ENCODE assay signal across 13 cellular contexts in genomic region chr4:185020293-185020808, GRCh38. TPM values are rescaled to one million over a fixed set of nuclear protein-coding genes. Genes with fewer than 3 reads are reported as not detected.
DNase-seq lines count a peak whose midpoint lies in the region; ATAC-seq and TF ChIP-seq lines count a peak whose summit lies in the region.
"Had no signal": no experiment of that assay in that cellular context is flagged by ENCODE, and none has a peak within 500 bp of the region (broad histone marks: within the 10 kb centered on the region; RNA-seq: fewer than 3 reads in every experiment).

No MANE protein-coding gene starts in this region.

- no peak overlapping the region for H3K9ac ChIP-seq in endodermal cell (ENCODE audit: extremely low read depth, low read length, poor library complexity, severe bottlenecking)
- no peak overlapping the region for H3K9ac ChIP-seq in neuronal stem cell (ENCODE audit: low read depth, low read length, poor library complexity)

- H3K79me1 ChIP-seq in neuronal stem cell (ENCODE audit: low read depth, low read length) = no peaks in the 10 kb centered on the region

- H3K36me3 Mint-ChIP-seq in endodermal cell (ENCODE audit: low read depth) = no peaks in the 10 kb centered on the region
- no peaks in the 10 kb centered on the region for H3K36me3 Mint-ChIP-seq in activated T-cell treated with anti-CD3 and anti-CD28 coated beads, Interleukin-2, amount 50 U/mL, for 72 hours (ENCODE audit: insufficient read depth in 2 of 2)

- H3K18ac ChIP-seq in neuronal stem cell (ENCODE audit: low read length) = peak overlapping the region; percentile 86

- no peak overlapping the region for H2BK12ac ChIP-seq in neuronal stem cell (ENCODE audit: low read length)

- no peak overlapping the region for H2AFZ ChIP-seq in neuronal stem cell (ENCODE audit: low read length)

- peak overlapping the region; percentile 41 for H3K4me3 Mint-ChIP-seq in endodermal cell
- peak overlapping the region in 1 of 2 donors; percentile 42 for H3K4me3 Mint-ChIP-seq in activated T-cell treated with anti-CD3 and anti-CD28 coated beads, Interleukin-2, amount 50 U/mL, for 72 hours
- H3K4me3 Mint-ChIP-seq: HFFc6 had no signal

- H3K4me1 ChIP-seq in endodermal cell (ENCODE audit: control insufficient read depth, insufficient read depth, low read length) (peaks cover 10% of the 10 kb centered on the region), neuronal stem cell (ENCODE audit: control insufficient read depth in 2 of 2, insufficient read depth in 1 of 2, low read depth in 1 of 2, low read length in 2 of 2) (peaks cover 4 to 21% of the 10 kb centered on the region in 2 donors)

- no peak for TF ChIP-seq CTCF in endodermal cell (conservative IDR thresholded peaks at IDR 0.05)

- H3K36me3 ChIP-seq in endodermal cell (ENCODE audit: control insufficient read depth, insufficient read depth, low read length) (no peaks in the 10 kb centered on the region), neuronal stem cell (replicated peaks in 1 of 2; ENCODE audit: control insufficient read depth in 2 of 2, insufficient read depth in 2 of 2, low read length in 2 of 2) (no peaks in the 10 kb centered on the region)
- H3K36me3 ChIP-seq: neutrophil had no signal

- H4K8ac ChIP-seq in neuronal stem cell (ENCODE audit: low read depth, low read length) = no peak overlapping the region

- H3K4me2 ChIP-seq in neuronal stem cell (ENCODE audit: insufficient read depth, low read length, poor library complexity, severe bottlenecking) = peak overlapping the region; percentile 54

- H3K14ac ChIP-seq in neuronal stem cell (ENCODE audit: low read length) = no peak overlapping the region

- no peak overlapping the region for H2BK5ac ChIP-seq in neuronal stem cell (ENCODE audit: low read length)

- H2AK5ac ChIP-seq in neuronal stem cell (ENCODE audit: low read depth, low read length) = peak overlapping the region; percentile 19

- H3K9me3 ChIP-seq in endodermal cell (ENCODE audit: control insufficient read depth, low read length) = no peaks in the 10 kb centered on the region
- no peaks in the 10 kb centered on the region for H3K9me3 ChIP-seq in neuronal stem cell (replicated peaks in 1 of 2; ENCODE audit: control insufficient read depth in 2 of 2, insufficient read depth in 1 of 2, low read depth in 1 of 2, low read length in 2 of 2)
- H3K9me3 ChIP-seq: neutrophil had no signal

- ATAC-seq in GM19324 (IDR thresholded peaks at IDR 0.05; ENCODE audit: low FRiP score, unreplicated experiment) = no peak
- ATAC-seq in activated T-cell treated with anti-CD3 and anti-CD28 coated beads, Interleukin-2, amount 50 U/mL, for 72 hours (replicated peaks in 1 of 2) = no peak

- peak overlapping the region; percentile 56 for H3K4me3 ChIP-seq in endodermal cell (ENCODE audit: low read length)
- H3K4me3 ChIP-seq in neuronal stem cell (ENCODE audit: low read length in 2 of 2) = no peak overlapping the region

- H3K27me3 ChIP-seq in endodermal cell (ENCODE audit: control insufficient read depth, insufficient read depth, low read length, poor library complexity, severe bottlenecking) (peaks cover 100% of the 10 kb centered on the region), neuronal stem cell (ENCODE audit: control insufficient read depth in 3 of 3, insufficient read depth in 3 of 3, low read depth in 1 of 3, low read length in 3 of 3) (peaks cover 43 to 100% (median 70%) of the 10 kb centered on the region in 3 experiments)

- no peak overlapping the region for H2BK15ac ChIP-seq in neuronal stem cell (ENCODE audit: low read length)

- H3K4ac ChIP-seq in neuronal stem cell (ENCODE audit: low read length) = no peak overlapping the region

- H3K27ac ChIP-seq in endodermal cell (ENCODE audit: low read depth, low read length) (no peak overlapping the region), neuronal stem cell (replicated peaks; ENCODE audit: low read length) (no peak overlapping the region)
- H3K27ac ChIP-seq: neutrophil had no signal

- peak overlapping the region; percentile 90 for H3K23ac ChIP-seq in neuronal stem cell (ENCODE audit: low read depth, low read length, poor library complexity)

- WGBS in endodermal cell (ENCODE audit: insufficient coverage in 1 of 2, insufficient read length in 1 of 2), 2 experiments = 0 to 1% methylated on average over 23 to 47 of the region's 48 CpGs
- WGBS in neuronal stem cell (ENCODE audit: extremely low coverage in 2 of 2, insufficient read length in 2 of 2, insufficient replicate concordance in 1 of 2), 2 donors = no CpG with 5 or more reads among the region's 48 CpGs

- H3K27ac Mint-ChIP-seq in endodermal cell = no peak overlapping the region
- H3K27ac Mint-ChIP-seq in activated T-cell treated with anti-CD3 and anti-CD28 coated beads, Interleukin-2, amount 50 U/mL, for 72 hours = no peak overlapping the region
- H3K27ac Mint-ChIP-seq: HFFc6 had no signal

- H2BK120ac ChIP-seq in neuronal stem cell (ENCODE audit: low read depth, low read length) = no peak overlapping the region

- H4K91ac ChIP-seq in neuronal stem cell (ENCODE audit: low read depth, low read length, poor library complexity) = no peak overlapping the region

- peaks cover 42% of the 10 kb centered on the region for H3K4me1 Mint-ChIP-seq in endodermal cell
- H3K4me1 Mint-ChIP-seq in activated T-cell treated with anti-CD3 and anti-CD28 coated beads, Interleukin-2, amount 50 U/mL, for 72 hours (ENCODE audit: low read depth) = peaks cover 4% of the 10 kb centered on the region

- no peaks in the 10 kb centered on the region for H3K9me3 Mint-ChIP-seq in endodermal cell
- no peaks in the 10 kb centered on the region for H3K9me3 Mint-ChIP-seq in activated T-cell treated with anti-CD3 and anti-CD28 coated beads, Interleukin-2, amount 50 U/mL, for 72 hours
- H3K9me3 Mint-ChIP-seq: HFFc6 had no signal

- H3K27me3 Mint-ChIP-seq in endodermal cell (ENCODE audit: insufficient read depth) = peaks cover 100% of the 10 kb centered on the region
- H3K27me3 Mint-ChIP-seq in activated T-cell treated with anti-CD3 and anti-CD28 coated beads, Interleukin-2, amount 50 U/mL, for 72 hours (ENCODE audit: low read depth) = peaks cover 74% of the 10 kb centered on the region

- DNase-seq in Daoy (ENCODE audit: low read depth) = peak; percentile 16
- peak; percentile 9 for DNase-seq in NCI-H1105 (lab: John Stamatoyannopoulos, UW)
- peak; percentile 83 for DNase-seq in endodermal cell
- DNase-seq in neuronal stem cell (ENCODE audit: low spot score) = no peak
- no peak for DNase-seq in stimulated activated CD8-positive, alpha-beta memory T cell treated with anti-CD3 and anti-CD28 coated beads, Interleukin-4, amount 100 ng/mL, for 48 hours
- no peak for DNase-seq in hepatic stellate cell (ENCODE audit: low spot score)
- no peak for DNase-seq in activated T-cell treated with anti-CD3 and anti-CD28 coated beads, Interleukin-2, amount 50 U/mL, for 72 hours
- DNase-seq: central memory CD4-positive, alpha-beta T cell; DMS79 treated with DMSO at 0.1 percent for 48 hours; HFFc6; NCI-H2081 treated with DMSO at 0.1 percent for 48 hours had no signal

RNA-seq across cellular contexts. Expression of gene HELT, which starts 2.1 kb away (rescaled TPM):
- not detected in 2 replicates for total RNA-seq in Daoy (2014; rRNA removed; shearing (Covaris generic))
- not detected for total RNA-seq in endodermal cell
- not detected for polyA plus RNA-seq in endodermal cell (2013, experiment 1 of 2)
- not detected for polyA plus RNA-seq in endodermal cell (2013, experiment 2 of 2)
- polyA plus RNA-seq in neuronal stem cell (2013, experiment 1 of 2) = not detected
- not detected for polyA plus RNA-seq in neuronal stem cell (2013, experiment 2 of 2)
- not detected for total RNA-seq in activated T-cell treated with anti-CD3 and anti-CD28 coated beads, Interleukin-2, amount 50 U/mL, for 72 hours
- total RNA-seq: HFFc6 had no signal

Comparison
In these comparisons a context has a peak if more than half of its experiments do, and no peak if none do; other contexts are left out.
1. DNase-seq: peak in Daoy (single experiment), NCI-H1105 (single experiment) and endodermal cell (single experiment); none in neuronal stem cell (single experiment), stimulated activated CD8-positive, alpha-beta memory T cell treated with anti-CD3 and anti-CD28 coated beads, Interleukin-4, amount 100 ng/mL, for 48 hours (single experiment), hepatic stellate cell (single experiment) and activated T-cell treated with anti-CD3 and anti-CD28 coated beads, Interleukin-2, amount 50 U/mL, for 72 hours (0 of 2).